ENCODE assay signal across 18 cellular contexts in the genomic region with DNA sequence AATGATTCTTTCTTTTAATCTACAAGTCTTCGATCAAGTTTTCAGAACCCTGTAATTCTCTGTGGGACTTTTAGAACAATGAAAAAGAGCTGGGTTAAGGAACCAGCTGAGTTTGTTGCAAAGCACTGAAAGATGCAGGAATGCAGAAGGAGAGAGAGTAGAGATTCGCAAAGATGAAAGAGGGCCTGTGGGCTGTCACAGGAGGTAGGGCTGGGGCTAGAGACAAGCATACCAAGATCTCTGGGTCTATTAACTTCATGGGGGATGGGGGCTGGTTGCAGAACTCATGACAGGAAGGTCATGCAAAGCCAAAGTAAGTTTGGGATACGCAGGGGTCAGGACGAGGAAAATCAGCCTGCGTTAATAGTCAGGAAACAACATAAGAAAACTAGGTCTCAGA.
"Had no signal": no experiment of that assay in that cellular context is flagged by ENCODE, and none has a peak within 500 bp of the region (broad histone marks: within the 10 kb centered on the region; RNA-seq: fewer than 3 reads in every experiment).

No MANE protein-coding gene starts in this region.

- H3K27ac ChIP-seq: coronary artery, gastroesophageal sphincter, heart right ventricle, pancreas, thoracic aorta had no signal

- DNase-seq: activated CD4-positive, alpha-beta T cell treated with anti-CD3 and anti-CD28 coated beads, Interleukin-2, amount 10 ng/mL, durations not matched to agents 7 days and 5 days; activated CD8-positive, alpha-beta T cell treated with anti-CD3 and anti-CD28 coated beads, Interleukin-2, amount 10 ng/mL, durations not matched to agents 7 days and 5 days; activated naive CD4-positive, alpha-beta T cell treated with anti-CD3 and anti-CD28 coated beads for 36 hours; activated T-cell treated with anti-CD3 and anti-CD28 coated beads, Interleukin-2, amount 50 U/mL, for 4 hours; heart right ventricle; midbrain; pancreas; stimulated activated naive B cell treated with anti-CD40 and anti-IgM and Interleukin-4, amounts not matched to agents 10 μg/mL and 1 μg/mL and 100 μg/mL, for 72 hours; T1000 had no signal

- H3K27me3 Mint-ChIP-seq: activated CD4-positive, alpha-beta T cell treated with anti-CD3 and anti-CD28 coated beads, Interleukin-2, amount 10 ng/mL, durations not matched to agents 7 days and 5 days; central memory CD8-positive, alpha-beta T cell; stimulated activated naive B cell treated with anti-CD40 and anti-IgM and Interleukin-4, amounts not matched to agents 10 μg/mL and 1 μg/mL and 100 μg/mL, for 72 hours had no signal

- ATAC-seq: activated CD4-positive, CD25-positive, alpha-beta regulatory T cell treated with anti-CD3 and anti-CD28 coated beads, Interleukin-2, amount 50 U/mL, for 24 hours; activated CD8-positive, alpha-beta T cell treated with anti-CD3 and anti-CD28 coated beads, Interleukin-2, amount 10 ng/mL, durations not matched to agents 7 days and 5 days; activated T-cell treated with anti-CD3 and anti-CD28 coated beads, Interleukin-2, amount 50 U/mL, for 4 hours; gastroesophageal sphincter; left lobe of liver; pancreas; sciatic nerve; stimulated activated naive B cell treated with anti-CD40 and anti-IgM and Interleukin-4, amounts not matched to agents 10 μg/mL and 1 μg/mL and 100 μg/mL, for 72 hours had no signal

- H3K27me3 ChIP-seq: gastroesophageal sphincter, heart right ventricle, pancreas had no signal

- H3K4me1 ChIP-seq: gastroesophageal sphincter had no signal

- H3K4me3 ChIP-seq: coronary artery, gastroesophageal sphincter, heart right ventricle, lung, pancreas, thoracic aorta had no signal

- H3K4me3 Mint-ChIP-seq: activated CD4-positive, alpha-beta T cell treated with anti-CD3 and anti-CD28 coated beads, Interleukin-2, amount 10 ng/mL, durations not matched to agents 7 days and 5 days; activated CD8-positive, alpha-beta T cell treated with anti-CD3 and anti-CD28 coated beads, Interleukin-2, amount 10 ng/mL, durations not matched to agents 7 days and 5 days; activated naive CD4-positive, alpha-beta T cell treated with anti-CD3 and anti-CD28 coated beads for 36 hours; activated T-cell treated with anti-CD3 and anti-CD28 coated beads, Interleukin-2, amount 50 U/mL, for 4 hours; brain; central memory CD8-positive, alpha-beta T cell; stimulated activated naive B cell treated with anti-CD40 and anti-IgM and Interleukin-4, amounts not matched to agents 10 μg/mL and 1 μg/mL and 100 μg/mL, for 72 hours had no signal

- H3K4me1 Mint-ChIP-seq: activated CD4-positive, alpha-beta T cell treated with anti-CD3 and anti-CD28 coated beads, Interleukin-2, amount 10 ng/mL, durations not matched to agents 7 days and 5 days; brain; central memory CD8-positive, alpha-beta T cell; stimulated activated naive B cell treated with anti-CD40 and anti-IgM and Interleukin-4, amounts not matched to agents 10 μg/mL and 1 μg/mL and 100 μg/mL, for 72 hours had no signal

- H3K9me3 ChIP-seq: gastroesophageal sphincter, heart right ventricle, pancreas, thoracic aorta had no signal

- H3K27ac Mint-ChIP-seq: activated CD4-positive, alpha-beta T cell treated with anti-CD3 and anti-CD28 coated beads, Interleukin-2, amount 10 ng/mL, durations not matched to agents 7 days and 5 days; activated CD8-positive, alpha-beta T cell treated with anti-CD3 and anti-CD28 coated beads, Interleukin-2, amount 10 ng/mL, durations not matched to agents 7 days and 5 days; activated naive CD4-positive, alpha-beta T cell treated with anti-CD3 and anti-CD28 coated beads for 36 hours; brain; stimulated activated naive B cell treated with anti-CD40 and anti-IgM and Interleukin-4, amounts not matched to agents 10 μg/mL and 1 μg/mL and 100 μg/mL, for 72 hours had no signal

- H3K36me3 Mint-ChIP-seq: brain; stimulated activated naive B cell treated with anti-CD40 and anti-IgM and Interleukin-4, amounts not matched to agents 10 μg/mL and 1 μg/mL and 100 μg/mL, for 72 hours had no signal

- H3K36me3 ChIP-seq: gastroesophageal sphincter, heart right ventricle, pancreas, thoracic aorta had no signal

- H3K9me3 Mint-ChIP-seq: brain had no signal
